8 cellular contexts compared by ENCODE assay signal in the genomic region with DNA sequence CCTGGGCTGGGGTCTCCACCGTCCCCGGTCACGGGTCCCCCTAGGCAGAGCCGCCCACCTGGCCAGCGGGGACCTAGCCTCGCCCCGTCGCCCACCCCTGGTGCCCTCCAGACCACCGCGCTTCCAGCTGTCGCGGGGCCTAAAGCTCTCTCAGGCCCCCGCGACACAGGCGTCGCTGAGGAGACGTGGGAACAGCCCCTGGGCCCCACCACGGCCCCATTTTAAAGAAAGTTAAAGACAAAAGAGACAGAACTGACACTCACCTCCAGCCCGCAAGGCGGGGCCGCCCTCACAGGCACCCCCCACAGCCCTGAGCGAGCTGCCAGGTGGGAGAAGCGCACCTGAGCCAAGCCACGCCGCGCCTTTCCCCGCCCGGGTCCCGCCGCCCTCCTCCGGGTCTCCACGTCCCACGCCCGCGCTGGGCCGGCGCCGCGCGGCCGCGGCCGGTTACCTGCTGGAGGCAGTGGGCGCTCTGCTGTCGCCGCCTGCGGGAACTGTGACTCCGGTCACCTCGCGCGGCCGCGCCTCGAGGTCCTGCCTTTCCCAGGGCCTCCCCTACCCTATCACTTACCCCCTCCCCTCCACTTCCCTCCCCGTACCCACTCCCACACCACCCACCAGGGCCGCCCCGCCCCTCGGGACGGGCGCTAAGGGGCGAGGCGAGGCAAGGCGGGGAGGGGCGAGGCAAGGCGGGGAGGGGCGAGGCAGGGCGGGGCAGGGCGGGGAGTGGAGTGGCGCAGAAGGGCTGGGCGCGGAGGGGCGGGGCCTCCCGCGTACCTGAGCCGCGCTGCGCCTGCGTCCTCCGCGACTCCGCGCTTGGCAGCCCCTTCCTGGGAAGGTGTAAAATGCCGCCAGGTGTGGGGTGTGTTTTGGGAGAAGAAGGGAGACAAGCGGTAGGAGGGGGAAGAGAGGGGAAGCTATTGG. TPM values are rescaled to one million over a fixed set of nuclear protein-coding genes. Genes with fewer than 3 reads are reported as not detected.
DNase-seq lines count a peak whose midpoint lies in the region; ATAC-seq and TF ChIP-seq lines count a peak whose summit lies in the region.

No MANE protein-coding gene starts in this region.

- peaks cover 60% of the 10 kb centered on the region for H3K36me3 Mint-ChIP-seq in activated T-helper 2 cell treated with anti-CD3 and anti-CD28 coated beads, Interferon-gamma antibody, Interleukin-2, Interleukin-4, amounts not matched to agents 10 μg/mL and 5 μg/mL and 100 μg/mL, durations not matched to agents 14 hours and 24 hours and 36 hours (ENCODE audit: low read depth)

- peak overlapping the region in 9 of 12 donors; percentile 19 to 86 (median 59) for H3K27ac ChIP-seq in heart left ventricle

- no peaks in the 10 kb centered on the region for H3K36me3 ChIP-seq in heart left ventricle

- intact Hi-C loops in activated T-helper 2 cell treated with anti-CD3 and anti-CD28 coated beads, Interferon-gamma antibody, Interleukin-2, Interleukin-4, amounts not matched to agents 10 μg/mL and 5 μg/mL and 100 μg/mL, durations not matched to agents 14 hours and 24 hours and 36 hours (cut with micrococcal nuclease) = loop anchor here (5.0 to 10.0 kb wide), 2 partner anchors 36 to 321 kb away; partner anchors contain the start of gene PPP4R3A
- intact Hi-C loops in heart left ventricle (cut with DNase I) = no loop called here

- 1 to 5% (median 3%) methylated on average over 24 to 84 of the region's 84 CpGs for WGBS in heart left ventricle, 4 donors

- peak overlapping the region; percentile 91 for H3K4me3 Mint-ChIP-seq in activated T-helper 2 cell treated with anti-CD3 and anti-CD28 coated beads, Interferon-gamma antibody, Interleukin-2, Interleukin-4, amounts not matched to agents 10 μg/mL and 5 μg/mL and 100 μg/mL, durations not matched to agents 14 hours and 24 hours and 36 hours (ENCODE audit: low read depth)

- TF ChIP-seq CTCF in heart left ventricle (IDR thresholded peaks at IDR 0.05) (no peak), retinal pigment epithelial cell (conservative IDR thresholded peaks at IDR 0.05; ENCODE audit: low read depth, low read length) (no peak)

- H3K4me1 ChIP-seq in heart left ventricle = peaks cover 0 to 16% (median 4%) of the 10 kb centered on the region in 12 donors

- no peaks in the 10 kb centered on the region for H3K9me3 Mint-ChIP-seq in activated T-helper 2 cell treated with anti-CD3 and anti-CD28 coated beads, Interferon-gamma antibody, Interleukin-2, Interleukin-4, amounts not matched to agents 10 μg/mL and 5 μg/mL and 100 μg/mL, durations not matched to agents 14 hours and 24 hours and 36 hours

- peak; percentile 28 for DNase-seq in NK-92 (lab: John Stamatoyannopoulos, UW; ENCODE audit: unreplicated experiment)
- peak; percentile 52 for DNase-seq in activated T-helper 2 cell treated with anti-CD3 and anti-CD28 coated beads, Interferon-gamma antibody, Interleukin-2, Interleukin-4, amounts not matched to agents 10 μg/mL and 5 μg/mL and 100 μg/mL, durations not matched to agents 14 hours and 24 hours and 36 hours (ENCODE audit: low spot score)
- peak; percentile 28 to 81 (median 39) for DNase-seq in heart left ventricle
- DNase-seq in retinal pigment epithelial cell (ENCODE audit: low read depth) = no peak
- DNase-seq in SK-N-DZ (ENCODE audit: low spot score) = no peak

- H3K27ac Mint-ChIP-seq in activated T-helper 2 cell treated with anti-CD3 and anti-CD28 coated beads, Interferon-gamma antibody, Interleukin-2, Interleukin-4, amounts not matched to agents 10 μg/mL and 5 μg/mL and 100 μg/mL, durations not matched to agents 14 hours and 24 hours and 36 hours = peak overlapping the region; percentile 48

- H3K4me3 ChIP-seq in heart left ventricle = peak overlapping the region; percentile 26 to 74 (median 54)
- peak overlapping the region; percentile 73 for H3K4me3 ChIP-seq in retinal pigment epithelial cell (ENCODE audit: low read length)

- no peaks in the 10 kb centered on the region for H3K9me3 ChIP-seq in heart left ventricle

- peaks cover 43% of the 10 kb centered on the region for H3K4me1 Mint-ChIP-seq in activated T-helper 2 cell treated with anti-CD3 and anti-CD28 coated beads, Interferon-gamma antibody, Interleukin-2, Interleukin-4, amounts not matched to agents 10 μg/mL and 5 μg/mL and 100 μg/mL, durations not matched to agents 14 hours and 24 hours and 36 hours (ENCODE audit: low read depth)

- peaks cover 2 to 78% (median 21%) of the 10 kb centered on the region in 9 donors for H3K27me3 ChIP-seq in heart left ventricle

- peaks cover 10% of the 10 kb centered on the region for H3K27me3 Mint-ChIP-seq in activated T-helper 2 cell treated with anti-CD3 and anti-CD28 coated beads, Interferon-gamma antibody, Interleukin-2, Interleukin-4, amounts not matched to agents 10 μg/mL and 5 μg/mL and 100 μg/mL, durations not matched to agents 14 hours and 24 hours and 36 hours (ENCODE audit: low read depth)

- ATAC-seq in GM18909 (IDR thresholded peaks at IDR 0.05; ENCODE audit: poor library complexity, unreplicated experiment) (peak; percentile 58), HG03159 (IDR thresholded peaks at IDR 0.05; ENCODE audit: unreplicated experiment) (peak; percentile 52), heart left ventricle (peak; percentile 61 to 88 (median 80)), GM18517 (IDR thresholded peaks at IDR 0.05; ENCODE audit: unreplicated experiment) (no peak)

- no peak for TF ChIP-seq POLR2A in heart left ventricle (IDR thresholded peaks at IDR 0.05)

RNA-seq across cellular contexts. Expression of gene TC2N, which starts 31.2 kb away (rescaled TPM):
- 16.1 and 19.9 TPM in 2 replicates for total RNA-seq in activated T-helper 2 cell treated with anti-CD3 and anti-CD28 coated beads, Interferon-gamma antibody, Interleukin-2, Interleukin-4, amounts not matched to agents 10 μg/mL and 5 μg/mL and 100 μg/mL, durations not matched to agents 14 hours and 24 hours and 36 hours
- 10 to 100 TPM in 1 of 9 donors, 1 to 10 TPM in 8; 1.1 to 17.1 (median 3.2) TPM for total RNA-seq in heart left ventricle
- 1 to 10 TPM; 1.2 to 2.1 TPM for polyA plus RNA-seq in heart left ventricle
- not detected in 2 replicates for polyA plus RNA-seq in SK-N-DZ (2014; cell fraction: cytosol; rRNA removed)
- polyA plus RNA-seq in SK-N-DZ (2014; cell fraction: nucleus; rRNA removed) = not detected in 2 replicates

Comparison
In these comparisons a context has a peak if more than half of its experiments do, and no peak if none do; other contexts are left out.
1. DNase-seq: peak in NK-92 (single experiment), activated T-helper 2 cell treated with anti-CD3 and anti-CD28 coated beads, Interferon-gamma antibody, Interleukin-2, Interleukin-4, amounts not matched to agents 10 μg/mL and 5 μg/mL and 100 μg/mL, durations not matched to agents 14 hours and 24 hours and 36 hours (single experiment) and heart left ventricle (5 of 5); none in retinal pigment epithelial cell (single experiment) and SK-N-DZ (single experiment).